In the genomic region with DNA sequence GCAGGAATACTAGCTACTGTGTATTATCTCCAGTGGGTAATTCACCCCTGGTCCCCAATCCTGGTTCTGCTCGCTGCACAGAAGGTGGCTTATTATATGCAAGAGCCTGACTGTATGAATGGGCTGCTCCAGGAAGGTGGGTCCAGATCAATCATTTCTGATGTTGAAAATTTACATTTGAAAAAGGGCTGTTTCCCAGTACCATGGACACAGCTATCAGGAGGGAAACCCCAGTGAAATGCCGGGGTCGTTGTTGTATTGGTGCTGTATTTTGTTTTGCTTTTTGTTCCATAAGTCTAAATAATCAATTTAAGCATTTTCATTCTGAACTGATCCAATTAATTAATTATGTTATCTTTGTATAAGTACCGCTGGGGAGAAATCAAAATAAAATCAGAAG, we compare ENCODE assay signal across 21 cellular contexts.
"Had no signal": no experiment of that assay in that cellular context is flagged by ENCODE, and none has a peak within 500 bp of the region (broad histone marks: within the 10 kb centered on the region; RNA-seq: fewer than 3 reads in every experiment).

No MANE protein-coding gene starts in this region.

- H3K9me3 Mint-ChIP-seq: activated CD4-positive, alpha-beta T cell treated with anti-CD3 and anti-CD28 coated beads, Interleukin-2, amount 10 ng/mL, durations not matched to agents 24 days and 14 days; activated naive CD8-positive, alpha-beta T cell treated with anti-CD3 and anti-CD28 coated beads, Interleukin-2, amount 10 ng/mL, durations not matched to agents 7 days and 5 days; activated T-helper 1 cell treated with anti-CD3 and anti-CD28 coated beads, Interleukin-12 subunit alpha, Interleukin-12 subunit beta, Interleukin-2, Interleukin-4 antibody, amounts not matched to agents 30 ng/mL and 10 ng/mL and 1 ng/mL, durations not matched to agents 14 hours and 24 hours and 36 hours had no signal

- H3K4me3 ChIP-seq: gastroesophageal sphincter, heart right ventricle, left lung, mucosa of descending colon, vagina had no signal

- H3K36me3 Mint-ChIP-seq: activated naive CD8-positive, alpha-beta T cell treated with anti-CD3 and anti-CD28 coated beads, Interleukin-2, amount 10 ng/mL, durations not matched to agents 7 days and 5 days; naive thymus-derived CD4-positive, alpha-beta T cell had no signal

- ATAC-seq: gastroesophageal sphincter; heart right ventricle; mucosa of descending colon; naive thymus-derived CD4-positive, alpha-beta T cell; right cardiac atrium had no signal

- H3K4me3 Mint-ChIP-seq: activated CD4-positive, alpha-beta T cell treated with anti-CD3 and anti-CD28 coated beads, Interleukin-2, amount 10 ng/mL, durations not matched to agents 24 days and 14 days; activated naive CD8-positive, alpha-beta T cell treated with anti-CD3 and anti-CD28 coated beads, Interleukin-2, amount 10 ng/mL, durations not matched to agents 7 days and 5 days; activated T-helper 1 cell treated with anti-CD3 and anti-CD28 coated beads, Interleukin-12 subunit alpha, Interleukin-12 subunit beta, Interleukin-2, Interleukin-4 antibody, amounts not matched to agents 30 ng/mL and 10 ng/mL and 1 ng/mL, durations not matched to agents 14 hours and 24 hours and 36 hours; naive thymus-derived CD4-positive, alpha-beta T cell had no signal

- H3K36me3 ChIP-seq: gastroesophageal sphincter, heart right ventricle, left lung, tibial nerve, vagina had no signal

- DNase-seq: activated CD4-positive, alpha-beta T cell treated with anti-CD3 and anti-CD28 coated beads, Interleukin-2, amount 10 ng/mL, durations not matched to agents 24 days and 14 days; activated CD4-positive, CD25-positive, alpha-beta regulatory T cell; activated naive CD4-positive, alpha-beta T cell; activated naive CD8-positive, alpha-beta T cell treated with anti-CD3 and anti-CD28 coated beads, Interleukin-2, amount 10 ng/mL, durations not matched to agents 7 days and 5 days; erythroblast; heart right ventricle; islet precursor cell; left lung; mucosa of descending colon; naive thymus-derived CD4-positive, alpha-beta T cell; occipital lobe; right cardiac atrium; small intestine; stimulated activated CD4-positive, alpha-beta T cell treated with anti-CD3 and anti-CD28 coated beads, Interleukin-4, amount 100 ng/mL, for 24 hours; stimulated activated naive CD4-positive, alpha-beta T cell treated with Interleukin-2 at 50 U/mL for 16 hours; substantia nigra; T-helper 2 cell had no signal

- H3K4me1 Mint-ChIP-seq: activated CD4-positive, alpha-beta T cell treated with anti-CD3 and anti-CD28 coated beads, Interleukin-2, amount 10 ng/mL, durations not matched to agents 24 days and 14 days; activated naive CD8-positive, alpha-beta T cell treated with anti-CD3 and anti-CD28 coated beads, Interleukin-2, amount 10 ng/mL, durations not matched to agents 7 days and 5 days; naive thymus-derived CD4-positive, alpha-beta T cell had no signal

- H3K27ac ChIP-seq: gastroesophageal sphincter, heart right ventricle, left lung, tibial nerve, vagina had no signal

- H3K4me1 ChIP-seq: gastroesophageal sphincter, heart right ventricle, tibial nerve had no signal

- FAIRE-seq: small intestine had no signal

- H3K9me3 ChIP-seq: gastroesophageal sphincter, heart right ventricle, left lung, mucosa of descending colon, tibial nerve, vagina had no signal

- H3K27ac Mint-ChIP-seq: activated CD4-positive, alpha-beta T cell treated with anti-CD3 and anti-CD28 coated beads, Interleukin-2, amount 10 ng/mL, durations not matched to agents 24 days and 14 days; activated naive CD8-positive, alpha-beta T cell treated with anti-CD3 and anti-CD28 coated beads, Interleukin-2, amount 10 ng/mL, durations not matched to agents 7 days and 5 days; activated T-helper 1 cell treated with anti-CD3 and anti-CD28 coated beads, Interleukin-12 subunit alpha, Interleukin-12 subunit beta, Interleukin-2, Interleukin-4 antibody, amounts not matched to agents 30 ng/mL and 10 ng/mL and 1 ng/mL, durations not matched to agents 14 hours and 24 hours and 36 hours; naive thymus-derived CD4-positive, alpha-beta T cell had no signal

- H3K27me3 Mint-ChIP-seq: activated CD4-positive, alpha-beta T cell treated with anti-CD3 and anti-CD28 coated beads, Interleukin-2, amount 10 ng/mL, durations not matched to agents 24 days and 14 days; activated naive CD8-positive, alpha-beta T cell treated with anti-CD3 and anti-CD28 coated beads, Interleukin-2, amount 10 ng/mL, durations not matched to agents 7 days and 5 days; naive thymus-derived CD4-positive, alpha-beta T cell had no signal

- H3K27me3 ChIP-seq: gastroesophageal sphincter, heart right ventricle, left lung, tibial nerve, vagina had no signal
